35 cellular contexts compared by ENCODE assay signal in the genomic region with DNA sequence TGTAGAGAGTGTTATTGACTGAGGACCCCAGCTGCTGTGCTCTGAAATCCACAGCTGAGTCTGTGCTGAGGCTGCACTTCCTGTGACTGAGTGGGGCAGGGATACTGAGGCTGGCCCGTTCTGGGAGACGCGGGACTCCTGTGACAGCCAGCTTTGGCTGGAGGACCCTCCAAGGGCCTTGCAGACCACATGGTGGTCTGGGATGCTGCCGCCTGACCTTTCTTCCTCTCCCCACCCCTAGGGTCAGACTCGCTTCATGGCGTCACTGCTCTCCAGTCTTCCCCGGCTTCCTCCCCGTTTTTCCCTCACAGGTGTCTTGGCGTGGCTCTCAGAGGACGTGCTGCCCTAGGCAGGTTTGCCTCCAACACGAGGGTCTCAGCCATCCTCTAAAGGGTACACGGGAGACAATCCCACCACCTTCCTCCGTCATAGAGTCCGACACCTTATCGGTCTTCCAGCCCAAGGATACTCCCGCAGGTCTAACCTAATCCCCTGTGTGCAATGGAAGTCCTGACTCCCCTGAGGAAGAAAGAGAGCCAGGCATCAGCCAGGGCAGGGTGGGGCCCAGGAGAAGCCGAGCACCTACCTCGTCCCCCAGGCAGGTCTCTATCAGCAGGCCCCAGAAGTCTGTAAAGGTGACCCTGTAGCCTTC. TPM values are rescaled to one million over a fixed set of nuclear protein-coding genes. Genes with fewer than 3 reads are reported as not detected.
"Had no signal": no experiment of that assay in that cellular context is flagged by ENCODE, and none has a peak within 500 bp of the region (broad histone marks: within the 10 kb centered on the region; RNA-seq: fewer than 3 reads in every experiment).

No MANE protein-coding gene starts in this region.

- H3K4me3 Mint-ChIP-seq: activated CD4-positive, alpha-beta T cell treated with anti-CD3 and anti-CD28 coated beads for 36 hours; activated CD4-positive, alpha-beta T cell treated with anti-CD3 and anti-CD28 coated beads, Interleukin-2, amount 10 ng/mL, durations not matched to agents 7 days and 5 days; activated CD8-positive, alpha-beta T cell treated with anti-CD3 and anti-CD28 coated beads, Interleukin-2, amount 10 ng/mL, durations not matched to agents 7 days and 5 days; activated naive CD8-positive, alpha-beta T cell treated with anti-CD3 and anti-CD28 coated beads for 36 hours; activated T-cell treated with anti-CD3 and anti-CD28 coated beads, Interleukin-2, amount 50 U/mL, for 24 hours had no signal

- H3K36me3 Mint-ChIP-seq: activated naive CD8-positive, alpha-beta T cell treated with anti-CD3 and anti-CD28 coated beads for 36 hours; IgD-negative memory B cell had no signal

- H3K4me1 Mint-ChIP-seq: activated CD4-positive, alpha-beta T cell treated with anti-CD3 and anti-CD28 coated beads for 36 hours; activated CD4-positive, alpha-beta T cell treated with anti-CD3 and anti-CD28 coated beads, Interleukin-2, amount 10 ng/mL, durations not matched to agents 7 days and 5 days; activated naive CD8-positive, alpha-beta T cell treated with anti-CD3 and anti-CD28 coated beads for 36 hours had no signal

- ATAC-seq: activated CD4-positive, alpha-beta T cell treated with anti-CD3 and anti-CD28 coated beads for 36 hours; activated CD4-positive, CD25-positive, alpha-beta regulatory T cell treated with anti-CD3 and anti-CD28 coated beads, Interleukin-2, amount 50 U/mL, for 24 hours; activated CD8-positive, alpha-beta T cell treated with anti-CD3 and anti-CD28 coated beads, Interleukin-2, amount 10 ng/mL, durations not matched to agents 7 days and 5 days; body of pancreas had no signal

- H3K27me3 Mint-ChIP-seq: activated CD4-positive, alpha-beta T cell treated with anti-CD3 and anti-CD28 coated beads for 36 hours; activated CD4-positive, alpha-beta T cell treated with anti-CD3 and anti-CD28 coated beads, Interleukin-2, amount 10 ng/mL, durations not matched to agents 7 days and 5 days; activated naive CD8-positive, alpha-beta T cell treated with anti-CD3 and anti-CD28 coated beads for 36 hours; IgD-negative memory B cell had no signal

- H3K36me3 ChIP-seq: adrenal gland, breast epithelium, SJCRH30 had no signal

- H3K27ac Mint-ChIP-seq: activated CD4-positive, alpha-beta T cell treated with anti-CD3 and anti-CD28 coated beads for 36 hours; activated CD4-positive, alpha-beta T cell treated with anti-CD3 and anti-CD28 coated beads, Interleukin-2, amount 10 ng/mL, durations not matched to agents 7 days and 5 days; activated CD8-positive, alpha-beta T cell treated with anti-CD3 and anti-CD28 coated beads, Interleukin-2, amount 10 ng/mL, durations not matched to agents 7 days and 5 days; activated naive CD8-positive, alpha-beta T cell treated with anti-CD3 and anti-CD28 coated beads for 36 hours; activated T-cell treated with anti-CD3 and anti-CD28 coated beads, Interleukin-2, amount 50 U/mL, for 24 hours; activated T-helper 2 cell treated with anti-CD3 and anti-CD28 coated beads, Interferon-gamma antibody, Interleukin-2, Interleukin-4, amounts not matched to agents 10 μg/mL and 5 μg/mL and 100 μg/mL, durations not matched to agents 14 hours and 24 hours and 36 hours; IgD-negative memory B cell had no signal

- H3K27ac ChIP-seq: adrenal gland, body of pancreas, breast epithelium, PC-9, RWPE1, SJCRH30, SK-N-MC had no signal

- H3K9me3 ChIP-seq: adrenal gland, body of pancreas, breast epithelium, SJCRH30 had no signal

- H3K9me3 Mint-ChIP-seq: activated CD4-positive, alpha-beta T cell treated with anti-CD3 and anti-CD28 coated beads, Interleukin-2, amount 10 ng/mL, durations not matched to agents 7 days and 5 days; activated naive CD8-positive, alpha-beta T cell treated with anti-CD3 and anti-CD28 coated beads for 36 hours; activated T-cell treated with anti-CD3 and anti-CD28 coated beads, Interleukin-2, amount 50 U/mL, for 24 hours; activated T-helper 2 cell treated with anti-CD3 and anti-CD28 coated beads, Interferon-gamma antibody, Interleukin-2, Interleukin-4, amounts not matched to agents 10 μg/mL and 5 μg/mL and 100 μg/mL, durations not matched to agents 14 hours and 24 hours and 36 hours; IgD-negative memory B cell had no signal

- H3K27me3 ChIP-seq: adrenal gland, body of pancreas, breast epithelium, SJCRH30 had no signal

- DNase-seq: activated CD4-positive, alpha-beta T cell treated with anti-CD3 and anti-CD28 coated beads for 36 hours; activated CD4-positive, alpha-beta T cell treated with anti-CD3 and anti-CD28 coated beads, Interleukin-2, amount 10 ng/mL, durations not matched to agents 7 days and 5 days; activated CD4-positive, alpha-beta T cell treated with anti-CD3 and anti-CD28 coated beads, Interleukin-2, amount 50 U/mL, for 48 hours; activated CD8-positive, alpha-beta T cell treated with anti-CD3 and anti-CD28 coated beads, Interleukin-2, amount 10 ng/mL, durations not matched to agents 7 days and 5 days; activated gamma-delta T cell; activated naive CD4-positive, alpha-beta T cell treated with anti-CD3 and anti-CD28 coated beads, Interleukin-2, amount 50 U/mL, for 16 hours; activated naive CD8-positive, alpha-beta T cell treated with anti-CD3 and anti-CD28 coated beads for 36 hours; activated T-cell treated with anti-CD3 and anti-CD28 coated beads, Interleukin-2, amount 50 U/mL, for 24 hours; adrenal gland; body of pancreas; caudate nucleus; cerebellar nuclear complex; Karpas-422; KBM-7; NCI-H1105; NCI-H1417 treated with DMSO at 0.1 percent for 48 hours; NCI-H187 treated with DMSO at 0.1 percent for 48 hours; NCI-H2081; NCI-H345; NCI-H526; NCI-H748 treated with DMSO at 0.1 percent for 48 hours; PC-9; SHP77; SJCRH30 had no signal

- H3K4me2 ChIP-seq: PC-9 had no signal

- H3K4me3 ChIP-seq: adrenal gland, body of pancreas, breast epithelium, PC-9, SJCRH30, SK-N-MC had no signal

- H3K4me1 ChIP-seq: adrenal gland, breast epithelium had no signal

RNA-seq across cellular contexts. Expression of a gene that starts 28.6 kb away (rescaled TPM):
- total RNA-seq: activated CD4-positive, alpha-beta T cell treated with anti-CD3 and anti-CD28 coated beads for 36 hours; activated CD4-positive, alpha-beta T cell treated with anti-CD3 and anti-CD28 coated beads, Interleukin-2, amount 10 ng/mL, durations not matched to agents 7 days and 5 days; activated CD8-positive, alpha-beta T cell treated with anti-CD3 and anti-CD28 coated beads, Interleukin-2, amount 10 ng/mL, durations not matched to agents 7 days and 5 days; activated naive CD8-positive, alpha-beta T cell treated with anti-CD3 and anti-CD28 coated beads for 36 hours; activated T-helper 2 cell treated with anti-CD3 and anti-CD28 coated beads, Interferon-gamma antibody, Interleukin-2, Interleukin-4, amounts not matched to agents 10 μg/mL and 5 μg/mL and 100 μg/mL, durations not matched to agents 14 hours and 24 hours and 36 hours; astrocyte; body of pancreas; breast epithelium; NCI-H460; OCI-LY7; PC-9; SJCRH30; T-helper 1 cell treated with Interleukin-12 subunit alpha and Interleukin-12 subunit beta and Interleukin-4 antibody, amounts not matched to agents 30 ng/mL and 1 ng/mL, for 36 hours; T-helper 2 cell treated with Interferon-gamma antibody and Interleukin-4, amounts not matched to agents 100 ng/mL and 5 ng/mL, for 36 hours had no signal
- polyA plus RNA-seq: IgD-negative memory B cell had no signal
